ENCODE assay signal across 1 cellular context in the genomic region with DNA sequence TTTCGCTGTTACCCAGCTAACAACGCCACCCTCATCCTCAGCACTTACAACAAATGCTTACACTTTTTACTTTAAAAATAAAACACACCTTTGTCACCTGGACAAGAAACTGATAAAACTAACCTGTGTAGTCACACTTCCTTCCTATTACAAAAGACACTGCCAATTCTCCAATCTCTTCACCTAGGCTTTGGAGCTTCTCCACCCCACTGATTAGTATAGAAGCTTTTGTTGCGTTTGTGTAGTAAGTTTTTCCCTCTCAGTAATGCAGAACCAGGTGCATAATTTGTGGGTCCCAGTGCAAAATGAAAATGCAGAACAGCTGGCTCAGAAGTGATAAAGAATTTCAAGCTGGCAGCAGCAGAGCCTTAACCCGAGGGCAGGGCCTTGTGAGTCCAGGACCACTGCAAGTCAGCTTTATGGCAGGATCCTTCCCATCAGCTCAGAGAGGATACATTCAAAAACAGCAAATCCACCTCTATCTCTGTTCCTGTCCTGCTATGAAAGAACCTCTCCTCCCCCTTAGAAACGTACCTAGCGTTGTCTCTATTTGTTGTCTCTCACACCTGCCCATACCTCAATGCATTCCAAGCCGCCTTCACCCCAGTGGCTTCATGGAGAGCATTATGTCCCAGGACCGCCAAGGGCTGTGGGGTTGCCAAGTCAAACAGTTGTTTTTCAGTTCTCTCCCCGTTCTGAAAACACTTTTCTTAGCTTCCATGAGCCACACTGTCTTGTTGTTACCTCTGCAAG.
TF ChIP-seq lines count a peak whose summit lies in the region.

No MANE protein-coding gene starts in this region.

TF ChIP-seq in GM12878, 131 proteins besides CTCF, POLR2A, EP300 and RAD21:
- TF ChIP-seq NBN (IDR thresholded peaks at IDR 0.05) (no peak), RAD51 (IDR thresholded peaks at IDR 0.05) (no peak), NR2C2 (IDR thresholded peaks at IDR 0.05; ENCODE audit: borderline replicate concordance, control insufficient read depth, insufficient read length, low read depth) (no peak), RUNX3 (IDR thresholded peaks at IDR 0.05; ENCODE audit: low read length) (no peak), HDGF (IDR thresholded peaks at IDR 0.05) (no peak)
- TF ChIP-seq, protein P1, sequence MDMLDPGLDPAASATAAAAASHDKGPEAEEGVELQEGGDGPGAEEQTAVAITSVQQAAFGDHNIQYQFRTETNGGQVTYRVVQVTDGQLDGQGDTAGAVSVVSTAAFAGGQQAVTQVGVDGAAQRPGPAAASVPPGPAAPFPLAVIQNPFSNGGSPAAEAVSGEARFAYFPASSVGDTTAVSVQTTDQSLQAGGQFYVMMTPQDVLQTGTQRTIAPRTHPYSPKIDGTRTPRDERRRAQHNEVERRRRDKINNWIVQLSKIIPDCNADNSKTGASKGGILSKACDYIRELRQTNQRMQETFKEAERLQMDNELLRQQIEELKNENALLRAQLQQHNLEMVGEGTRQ (IDR thresholded peaks at IDR 0.05; ENCODE audit: borderline replicate concordance, low read depth, low read length) = no peak
